28 cellular contexts compared by ENCODE assay signal in genomic region chr14:61647704-61648103, GRCh38.
"Had no signal": no experiment of that assay in that cellular context is flagged by ENCODE, and none has a peak within 500 bp of the region (broad histone marks: within the 10 kb centered on the region; RNA-seq: fewer than 3 reads in every experiment).

No MANE protein-coding gene starts in this region.

- H3K27ac Mint-ChIP-seq: activated B cell treated with CpG ODN at 0.5 μM for 24 hours; activated CD4-positive, alpha-beta T cell treated with anti-CD3 and anti-CD28 coated beads, Interleukin-2, amount 10 ng/mL, durations not matched to agents 24 days and 14 days; activated CD8-positive, alpha-beta memory T cell treated with anti-CD3 and anti-CD28 coated beads, Interleukin-2, amount 10 ng/mL, durations not matched to agents 7 days and 5 days; activated naive CD4-positive, alpha-beta T cell treated with anti-CD3 and anti-CD28 coated beads, Interleukin-2, amount 50 U/mL, for 72 hours; activated naive CD8-positive, alpha-beta T cell treated with anti-CD3 and anti-CD28 coated beads, Interleukin-2, amount 50 U/mL, for 24 hours; brain; T-helper 1 cell treated with Interleukin-12 subunit alpha and Interleukin-12 subunit beta and Interleukin-4 antibody, amounts not matched to agents 30 μg/mL and 1 μg/mL, for 36 hours had no signal

- H3K4me2 ChIP-seq: KMS-11 had no signal

- DNase-seq: activated B cell treated with CpG ODN at 0.5 μM for 24 hours; activated CD4-positive, alpha-beta T cell treated with anti-CD3 and anti-CD28 coated beads for 1 hour; activated CD4-positive, alpha-beta T cell treated with anti-CD3 and anti-CD28 coated beads, Interleukin-2, amount 10 ng/mL, durations not matched to agents 24 days and 14 days; activated CD4-positive, alpha-beta T cell treated with anti-CD3 and anti-CD28 coated beads, Interleukin-2, amount 50 U/mL, for 48 hours; activated CD8-positive, alpha-beta memory T cell treated with anti-CD3 and anti-CD28 coated beads, Interleukin-2, amount 10 ng/mL, durations not matched to agents 7 days and 5 days; activated effector memory CD4-positive, alpha-beta T cell treated with anti-CD3 and anti-CD28 coated beads, Interleukin-2, amount 50 U/mL, for 16 hours; activated naive CD4-positive, alpha-beta T cell treated with Interleukin-2 at 50 U/mL for 16 hours; activated naive CD8-positive, alpha-beta T cell treated with anti-CD3 and anti-CD28 coated beads, Interleukin-2, amount 50 U/mL, for 24 hours; activated T-cell treated with anti-CD3 and anti-CD28 coated beads, Interleukin-2, amount 50 U/mL, for 4 hours; amygdala; MM.1S; NCI-H1105; NCI-H1436; NCI-H1694 treated with DMSO at 0.1 percent for 48 hours; NCI-H2029 treated with DMSO at 0.1 percent for 48 hours; NCI-H510A treated with DMSO at 0.1 percent for 48 hours; NCI-H69; NK-92 treated with Interleukin-12 subunit alpha and Interleukin-12 subunit beta, amount 100 ng/mL, for 24 hours; OCI-M1; Peyer's patch; SHP77; T-helper 9 cell had no signal

- H3K4me3 Mint-ChIP-seq: activated B cell treated with CpG ODN at 0.5 μM for 24 hours; activated CD4-positive, alpha-beta T cell treated with anti-CD3 and anti-CD28 coated beads, Interleukin-2, amount 10 ng/mL, durations not matched to agents 24 days and 14 days; activated CD8-positive, alpha-beta memory T cell treated with anti-CD3 and anti-CD28 coated beads, Interleukin-2, amount 10 ng/mL, durations not matched to agents 7 days and 5 days; activated naive CD8-positive, alpha-beta T cell treated with anti-CD3 and anti-CD28 coated beads, Interleukin-2, amount 50 U/mL, for 24 hours; activated T-cell treated with anti-CD3 and anti-CD28 coated beads, Interleukin-2, amount 50 U/mL, for 4 hours; brain; T-helper 1 cell treated with Interleukin-12 subunit alpha and Interleukin-12 subunit beta and Interleukin-4 antibody, amounts not matched to agents 30 μg/mL and 1 μg/mL, for 36 hours had no signal

- H3K27ac ChIP-seq: cardiac muscle cell, KMS-11, Peyer's patch, RWPE1 had no signal

- H3K9me3 Mint-ChIP-seq: activated B cell treated with CpG ODN at 0.5 μM for 24 hours; activated T-cell treated with anti-CD3 and anti-CD28 coated beads, Interleukin-2, amount 50 U/mL, for 4 hours; T-helper 1 cell treated with Interleukin-12 subunit alpha and Interleukin-12 subunit beta and Interleukin-4 antibody, amounts not matched to agents 30 μg/mL and 1 μg/mL, for 36 hours had no signal

- H3K4me1 ChIP-seq: Peyer's patch had no signal

- H3K4me3 ChIP-seq: cardiac muscle cell, Peyer's patch had no signal

- H3K36me3 Mint-ChIP-seq: activated CD8-positive, alpha-beta memory T cell treated with anti-CD3 and anti-CD28 coated beads, Interleukin-2, amount 10 ng/mL, durations not matched to agents 7 days and 5 days; activated naive CD4-positive, alpha-beta T cell treated with anti-CD3 and anti-CD28 coated beads, Interleukin-2, amount 50 U/mL, for 72 hours; brain had no signal

- H3K9me3 ChIP-seq: Peyer's patch had no signal

- H3K27me3 Mint-ChIP-seq: activated B cell treated with CpG ODN at 0.5 μM for 24 hours; activated CD4-positive, alpha-beta T cell treated with anti-CD3 and anti-CD28 coated beads, Interleukin-2, amount 10 ng/mL, durations not matched to agents 24 days and 14 days; activated CD8-positive, alpha-beta memory T cell treated with anti-CD3 and anti-CD28 coated beads, Interleukin-2, amount 10 ng/mL, durations not matched to agents 7 days and 5 days; activated naive CD8-positive, alpha-beta T cell treated with anti-CD3 and anti-CD28 coated beads, Interleukin-2, amount 50 U/mL, for 24 hours had no signal

- H3K9ac ChIP-seq: KMS-11 had no signal

- ATAC-seq: activated CD8-positive, alpha-beta memory T cell treated with anti-CD3 and anti-CD28 coated beads, Interleukin-2, amount 10 ng/mL, durations not matched to agents 7 days and 5 days; activated naive CD4-positive, alpha-beta T cell treated with anti-CD3 and anti-CD28 coated beads, Interleukin-2, amount 50 U/mL, for 72 hours; activated naive CD8-positive, alpha-beta T cell treated with anti-CD3 and anti-CD28 coated beads, Interleukin-2, amount 50 U/mL, for 24 hours; activated T-cell treated with anti-CD3 and anti-CD28 coated beads, Interleukin-2, amount 50 U/mL, for 4 hours had no signal

- H3K27me3 ChIP-seq: cardiac muscle cell, Peyer's patch had no signal
